9 cellular contexts compared by ENCODE assay signal in the genomic region with DNA sequence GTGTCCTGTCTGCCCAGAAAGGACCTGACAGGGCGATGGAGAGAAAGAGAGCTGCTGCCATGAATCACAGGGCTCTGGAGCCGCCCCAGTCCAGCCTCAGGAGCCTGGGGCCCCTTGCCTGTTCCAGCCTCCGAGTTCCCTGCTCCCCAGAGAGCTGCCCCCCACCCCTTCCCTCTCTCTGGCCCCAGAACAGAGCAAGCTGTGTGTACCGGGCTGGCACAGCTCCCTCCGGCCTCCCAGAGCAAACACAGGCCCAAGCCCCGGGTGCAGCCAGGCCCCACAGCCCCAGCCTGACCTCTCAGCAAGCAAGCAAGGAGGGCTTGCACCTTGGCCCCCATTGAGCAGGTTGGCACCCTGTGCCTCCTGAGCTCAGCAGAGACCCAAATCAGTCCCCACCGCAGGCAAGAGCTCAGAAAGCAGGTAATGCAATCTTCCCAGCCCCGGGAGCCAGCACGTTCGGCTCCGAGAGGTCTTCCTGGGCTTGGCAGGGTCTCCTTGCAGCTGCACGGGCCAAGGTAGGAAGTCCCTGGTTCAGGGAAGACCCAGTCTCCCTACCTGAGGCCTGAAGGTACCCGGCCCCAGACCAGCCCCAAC. TPM values are rescaled to one million over a fixed set of nuclear protein-coding genes. Genes with fewer than 3 reads are reported as not detected.
A peak's percentile ranks its signal among the peaks of the same experiment; 100 is the strongest.
DNase-seq lines count a peak whose midpoint lies in the region; ATAC-seq, FAIRE-seq and TF ChIP-seq lines count a peak whose summit lies in the region.
"Had no signal": no experiment of that assay in that cellular context is flagged by ENCODE, and none has a peak within 500 bp of the region (broad histone marks: within the 10 kb centered on the region; RNA-seq: fewer than 3 reads in every experiment).

No MANE protein-coding gene starts in this region.

- peak overlapping the region; percentile 83 for H3K4me2 ChIP-seq in neural progenitor cell

- H3K9ac ChIP-seq in neural progenitor cell = no peak overlapping the region

- no peak for DNase-seq in AG10803 (ENCODE audit: low read depth)
- DNase-seq in RWPE2 (ENCODE audit: low spot score) = no peak
- DNase-seq in fibroblast of mammary gland (ENCODE audit: low read depth) = no peak
- DNase-seq in neural progenitor cell (ENCODE audit: low spot score) = peak; percentile 29
- no peak for DNase-seq in COLO829 (ENCODE audit: low spot score)
- no peak for DNase-seq in H54 (ENCODE audit: insufficient read length, low spot score)
- DNase-seq in activated CD4-positive, alpha-beta T cell treated with anti-CD3 and anti-CD28 coated beads for 48 hours = no peak
- DNase-seq: activated CD8-positive, alpha-beta memory T cell treated with anti-CD3 and anti-CD28 coated beads for 24 hours had no signal

- H3K9me3 Mint-ChIP-seq in neural progenitor cell = no peaks in the 10 kb centered on the region

- H4K20me1 ChIP-seq in neural progenitor cell (ENCODE audit: low read depth) = no peaks in the 10 kb centered on the region

- H3K4me1 ChIP-seq in RWPE2 (ENCODE audit: insufficient read depth, poor library complexity, severe bottlenecking) = peaks cover 15% of the 10 kb centered on the region
- H3K4me1 ChIP-seq in neural progenitor cell = peaks cover 20% of the 10 kb centered on the region

- no peaks in the 10 kb centered on the region for H3K36me3 Mint-ChIP-seq in neural progenitor cell

- peak; percentile 2; the same call in 2 of the 3 replicates for ATAC-seq in RWPE2 (ENCODE audit: low read depth)
- no peak for ATAC-seq in GM21723 (IDR thresholded peaks at IDR 0.05; ENCODE audit: unreplicated experiment)

- TF ChIP-seq POLR2A in H54 (IDR thresholded peaks at IDR 0.05; ENCODE audit: low read depth, low read length) = no peak

- H3F3A ChIP-seq in neural progenitor cell (ENCODE audit: low read depth) = peaks cover 41% of the 10 kb centered on the region

- H2AFZ ChIP-seq in neural progenitor cell (replicated peaks) = peak overlapping the region; percentile 59

- H3K36me3 ChIP-seq in RWPE2 (ENCODE audit: low read depth) (peaks cover 5% of the 10 kb centered on the region), neural progenitor cell (no peaks in the 10 kb centered on the region)

- FAIRE-seq in H54 (lab: Jason Lieb, UNC) = no peak

- H3K27me3 ChIP-seq in RWPE2 (ENCODE audit: insufficient read depth, poor library complexity, severe bottlenecking) (no peaks in the 10 kb centered on the region), neural progenitor cell (peaks cover 47% of the 10 kb centered on the region)

- H3K27ac Mint-ChIP-seq in neural progenitor cell = no peak overlapping the region

- H3K4me3 ChIP-seq in AG10803 (ENCODE audit: low read length) (peak overlapping the region; percentile 64), RWPE2 (ENCODE audit: severe bottlenecking) (peak overlapping the region; percentile 54), fibroblast of mammary gland (ENCODE audit: control insufficient read depth, low read depth, low read length) (peak overlapping the region; percentile 53), neural progenitor cell (peak overlapping the region; percentile 64)

- peaks cover 10% of the 10 kb centered on the region for H3K4me1 Mint-ChIP-seq in neural progenitor cell

- H3K9me3 ChIP-seq in RWPE2 (ENCODE audit: severe bottlenecking) (no peaks in the 10 kb centered on the region), neural progenitor cell (ENCODE audit: low read depth) (no peaks in the 10 kb centered on the region)

- peaks cover 40% of the 10 kb centered on the region for H3K27me3 Mint-ChIP-seq in neural progenitor cell (ENCODE audit: insufficient read depth, low read depth)

- H3K27ac ChIP-seq in RWPE2 (ENCODE audit: poor library complexity, severe bottlenecking) (peak overlapping the region; percentile 91), neural progenitor cell (no peak overlapping the region)

- no peak for TF ChIP-seq CTCF in AG10803 (conservative IDR thresholded peaks at IDR 0.05; ENCODE audit: low read length)
- TF ChIP-seq CTCF in RWPE2 (IDR thresholded peaks at IDR 0.05; ENCODE audit: poor library complexity, severe bottlenecking) = no peak
- TF ChIP-seq CTCF in fibroblast of mammary gland (conservative IDR thresholded peaks at IDR 0.05; ENCODE audit: control insufficient read depth, insufficient read depth, low read depth, low read length) = no peak
- no peak for TF ChIP-seq CTCF in neural progenitor cell (IDR thresholded peaks at IDR 0.05)

- H3K4me3 Mint-ChIP-seq in neural progenitor cell = peak overlapping the region; percentile 75

- H3K79me2 ChIP-seq in neural progenitor cell (ENCODE audit: low read depth) = no peaks in the 10 kb centered on the region

RNA-seq across cellular contexts. Expression of a gene that starts 1.4 kb away (rescaled TPM):
- total RNA-seq in neural progenitor cell (ENCODE audit: low replicate concordance) = 7.1 and 11.2 TPM in 2 replicates

RNA-seq across cellular contexts. Expression of a gene that starts 8.1 kb away (rescaled TPM):
- total RNA-seq in neural progenitor cell (ENCODE audit: low replicate concordance) = 95.0 and 160 TPM in 2 replicates

RNA-seq across cellular contexts. Expression of a gene that starts 30.0 kb away (rescaled TPM):
- 61.4 and 76.9 TPM in 2 replicates for total RNA-seq in neural progenitor cell (ENCODE audit: low replicate concordance)
